In genomic region chr1:235160965-235161684, GRCh38 we compare ENCODE assay signal across 1 cellular context.
TF ChIP-seq lines count a peak whose summit lies in the region.

Gene RBM34 (minus strand): TSS chr1:235161250. CDS start chr1:235161226, 24 bp downstream.

TF ChIP-seq in HepG2, 621 proteins besides CTCF, POLR2A, EP300 and RAD21 (continued from another document and continues in another):
- no peak for TF ChIP-seq ATF6 (CRISPR knock-in tag; conservative IDR thresholded peaks at IDR 0.05)
- TF ChIP-seq ZNF44 (CRISPR knock-in tag; IDR thresholded peaks at IDR 0.05): peak; percentile 93; the same call in 1 of the 2 replicates
- TF ChIP-seq ZNF777 (CRISPR knock-in tag; IDR thresholded peaks at IDR 0.05): peak; percentile 77
- peak; percentile 91 for TF ChIP-seq ZBTB38 (CRISPR knock-in tag; IDR thresholded peaks at IDR 0.05)
- TF ChIP-seq ZNF264 (CRISPR knock-in tag; IDR thresholded peaks at IDR 0.05): peak; percentile 95
- no peak for TF ChIP-seq SMARCC2 (IDR thresholded peaks at IDR 0.05)
- peak; percentile 73; the same call in 1 of the 2 replicates for TF ChIP-seq AHR (CRISPR knock-in tag; IDR thresholded peaks at IDR 0.05)
- TF ChIP-seq TEAD3 (CRISPR knock-in tag; optimal IDR thresholded peaks at IDR 0.05; ENCODE audit: borderline replicate concordance): peak; percentile 74
- TF ChIP-seq GABPB1 (CRISPR knock-in tag; IDR thresholded peaks at IDR 0.05): peak; percentile 98
- TF ChIP-seq ZNF484 (CRISPR knock-in tag; IDR thresholded peaks at IDR 0.05; ENCODE audit: borderline replicate concordance, low read depth): no peak
- TF ChIP-seq ZNF609 (CRISPR knock-in tag; IDR thresholded peaks at IDR 0.05; ENCODE audit: borderline replicate concordance): peak; percentile 63
- peak; percentile 40 for TF ChIP-seq SKI (IDR thresholded peaks at IDR 0.05; ENCODE audit: partially characterized antibody)
- TF ChIP-seq, protein P1, sequence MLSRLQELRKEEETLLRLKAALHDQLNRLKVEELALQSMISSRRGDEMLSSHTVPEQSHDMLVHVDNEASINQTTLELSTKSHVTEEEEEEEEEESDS (CRISPR knock-in tag; IDR thresholded peaks at IDR 0.05; ENCODE audit: borderline replicate concordance): no peak; the same call in 1 of the 2 replicates
- TF ChIP-seq, protein P2, sequence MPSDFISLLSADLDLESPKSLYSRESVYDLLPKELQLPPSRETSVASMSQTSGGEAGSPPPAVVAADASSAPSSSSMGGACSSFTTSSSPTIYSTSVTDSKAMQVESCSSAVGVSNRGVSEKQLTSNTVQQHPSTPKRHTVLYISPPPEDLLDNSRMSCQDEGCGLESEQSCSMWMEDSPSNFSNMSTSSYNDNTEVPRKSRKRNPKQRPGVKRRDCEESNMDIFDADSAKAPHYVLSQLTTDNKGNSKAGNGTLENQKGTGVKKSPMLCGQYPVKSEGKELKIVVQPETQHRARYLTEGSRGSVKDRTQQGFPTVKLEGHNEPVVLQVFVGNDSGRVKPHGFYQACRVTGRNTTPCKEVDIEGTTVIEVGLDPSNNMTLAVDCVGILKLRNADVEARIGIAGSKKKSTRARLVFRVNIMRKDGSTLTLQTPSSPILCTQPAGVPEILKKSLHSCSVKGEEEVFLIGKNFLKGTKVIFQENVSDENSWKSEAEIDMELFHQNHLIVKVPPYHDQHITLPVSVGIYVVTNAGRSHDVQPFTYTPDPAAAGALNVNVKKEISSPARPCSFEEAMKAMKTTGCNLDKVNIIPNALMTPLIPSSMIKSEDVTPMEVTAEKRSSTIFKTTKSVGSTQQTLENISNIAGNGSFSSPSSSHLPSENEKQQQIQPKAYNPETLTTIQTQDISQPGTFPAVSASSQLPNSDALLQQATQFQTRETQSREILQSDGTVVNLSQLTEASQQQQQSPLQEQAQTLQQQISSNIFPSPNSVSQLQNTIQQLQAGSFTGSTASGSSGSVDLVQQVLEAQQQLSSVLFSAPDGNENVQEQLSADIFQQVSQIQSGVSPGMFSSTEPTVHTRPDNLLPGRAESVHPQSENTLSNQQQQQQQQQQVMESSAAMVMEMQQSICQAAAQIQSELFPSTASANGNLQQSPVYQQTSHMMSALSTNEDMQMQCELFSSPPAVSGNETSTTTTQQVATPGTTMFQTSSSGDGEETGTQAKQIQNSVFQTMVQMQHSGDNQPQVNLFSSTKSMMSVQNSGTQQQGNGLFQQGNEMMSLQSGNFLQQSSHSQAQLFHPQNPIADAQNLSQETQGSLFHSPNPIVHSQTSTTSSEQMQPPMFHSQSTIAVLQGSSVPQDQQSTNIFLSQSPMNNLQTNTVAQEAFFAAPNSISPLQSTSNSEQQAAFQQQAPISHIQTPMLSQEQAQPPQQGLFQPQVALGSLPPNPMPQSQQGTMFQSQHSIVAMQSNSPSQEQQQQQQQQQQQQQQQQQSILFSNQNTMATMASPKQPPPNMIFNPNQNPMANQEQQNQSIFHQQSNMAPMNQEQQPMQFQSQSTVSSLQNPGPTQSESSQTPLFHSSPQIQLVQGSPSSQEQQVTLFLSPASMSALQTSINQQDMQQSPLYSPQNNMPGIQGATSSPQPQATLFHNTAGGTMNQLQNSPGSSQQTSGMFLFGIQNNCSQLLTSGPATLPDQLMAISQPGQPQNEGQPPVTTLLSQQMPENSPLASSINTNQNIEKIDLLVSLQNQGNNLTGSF (CRISPR knock-in tag; IDR thresholded peaks at IDR 0.05): peak; percentile 96
- peak; percentile 94 for TF ChIP-seq ZNF547 (CRISPR knock-in tag; IDR thresholded peaks at IDR 0.05)
- TF ChIP-seq MLX (CRISPR knock-in tag; IDR thresholded peaks at IDR 0.05): peak; percentile 62; the same call in 1 of the 2 replicates
- TF ChIP-seq ZNF605 (CRISPR knock-in tag; IDR thresholded peaks at IDR 0.05): peak; percentile 99
- TF ChIP-seq ZNF367 (CRISPR knock-in tag; IDR thresholded peaks at IDR 0.05; ENCODE audit: borderline replicate concordance): peak; percentile 90; the same call in 1 of the 2 replicates
- TF ChIP-seq ZSCAN22 (CRISPR knock-in tag; IDR thresholded peaks at IDR 0.05): peak; percentile 60
- TF ChIP-seq HMG20A (CRISPR knock-in tag; IDR thresholded peaks at IDR 0.05; ENCODE audit: borderline replicate concordance): peak; percentile 8; the same call in 1 of the 2 replicates
- TF ChIP-seq ZSCAN25 (CRISPR knock-in tag; IDR thresholded peaks at IDR 0.05): peak; percentile 89
- peak; percentile 99 for TF ChIP-seq POLR2G (IDR thresholded peaks at IDR 0.05; ENCODE audit: low read depth, low read length)
- TF ChIP-seq ZNF543 (CRISPR knock-in tag; IDR thresholded peaks at IDR 0.05): 0 out of 2 replicates have a peak, but pooled peaks have one; percentile 68
- TF ChIP-seq ZNF30 (CRISPR knock-in tag; IDR thresholded peaks at IDR 0.05): peak; percentile 95
- TF ChIP-seq ZNF12 (CRISPR knock-in tag; IDR thresholded peaks at IDR 0.05): 0 out of 2 replicates have a peak, but pooled peaks have one; percentile 41
- no peak; the same call in 1 of the 2 replicates for TF ChIP-seq ZSCAN30 (CRISPR knock-in tag; IDR thresholded peaks at IDR 0.05)
- peak; percentile 60; the same call in 1 of the 2 replicates for TF ChIP-seq ZNF343 (CRISPR knock-in tag; IDR thresholded peaks at IDR 0.05)
- no peak; the same call in 1 of the 2 replicates for TF ChIP-seq ZNF569 (CRISPR knock-in tag; IDR thresholded peaks at IDR 0.05; ENCODE audit: borderline replicate concordance)
- TF ChIP-seq ZNF232 (CRISPR knock-in tag; IDR thresholded peaks at IDR 0.05; ENCODE audit: borderline replicate concordance): peak; percentile 89; the same call in 1 of the 2 replicates
- TF ChIP-seq NCOR1 (IDR thresholded peaks at IDR 0.05; ENCODE audit: borderline replicate concordance, low read length): no peak; the same call in 1 of the 2 replicates
- TF ChIP-seq ZNF724P (CRISPR knock-in tag; IDR thresholded peaks at IDR 0.05; ENCODE audit: borderline replicate concordance): peak; percentile 68
- peak; percentile 77 for TF ChIP-seq SRSF1 (optimal IDR thresholded peaks at IDR 0.05; ENCODE audit: low read depth, low read length)
- peak; percentile 71; the same call in 1 of the 2 replicates for TF ChIP-seq HOXD1 (CRISPR knock-in tag; IDR thresholded peaks at IDR 0.05)
- TF ChIP-seq STAT5B (CRISPR knock-in tag; IDR thresholded peaks at IDR 0.05): peak; percentile 74
- TF ChIP-seq MBD4 (IDR thresholded peaks at IDR 0.05; ENCODE audit: borderline replicate concordance, low read length): no peak
- peak; percentile 92 for TF ChIP-seq ZNF441 (CRISPR knock-in tag; IDR thresholded peaks at IDR 0.05; ENCODE audit: borderline replicate concordance)
- TF ChIP-seq THAP7 (CRISPR knock-in tag; IDR thresholded peaks at IDR 0.05): no peak; the same call in 1 of the 2 replicates
- TF ChIP-seq ZNF251 (CRISPR knock-in tag; IDR thresholded peaks at IDR 0.05): no peak
- TF ChIP-seq, protein P3, sequence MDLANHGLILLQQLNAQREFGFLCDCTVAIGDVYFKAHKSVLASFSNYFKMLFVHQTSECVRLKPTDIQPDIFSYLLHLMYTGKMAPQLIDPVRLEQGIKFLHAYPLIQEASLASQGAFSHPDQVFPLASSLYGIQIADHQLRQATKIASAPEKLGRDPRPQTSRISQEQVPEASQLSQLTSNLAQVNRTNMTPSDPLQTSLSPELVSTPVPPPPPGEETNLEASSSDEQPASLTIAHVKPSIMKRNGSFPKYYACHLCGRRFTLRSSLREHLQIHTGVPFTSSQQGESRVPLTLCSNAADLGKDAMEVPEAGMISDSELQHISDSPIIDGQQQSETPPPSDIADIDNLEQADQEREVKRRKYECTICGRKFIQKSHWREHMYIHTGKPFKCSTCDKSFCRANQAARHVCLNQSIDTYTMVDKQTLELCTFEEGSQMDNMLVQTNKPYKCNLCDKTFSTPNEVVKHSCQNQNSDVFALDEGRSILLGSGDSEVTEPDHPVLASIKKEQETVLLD (CRISPR knock-in tag; IDR thresholded peaks at IDR 0.05; ENCODE audit: low read depth): no peak
- TF ChIP-seq DDIT3 (CRISPR knock-in tag; IDR thresholded peaks at IDR 0.05): no peak
- no peak for TF ChIP-seq NONO (IDR thresholded peaks at IDR 0.05)
- TF ChIP-seq NONO (CRISPR knock-in tag; conservative IDR thresholded peaks at IDR 0.05): no peak
- TF ChIP-seq, protein P4, sequence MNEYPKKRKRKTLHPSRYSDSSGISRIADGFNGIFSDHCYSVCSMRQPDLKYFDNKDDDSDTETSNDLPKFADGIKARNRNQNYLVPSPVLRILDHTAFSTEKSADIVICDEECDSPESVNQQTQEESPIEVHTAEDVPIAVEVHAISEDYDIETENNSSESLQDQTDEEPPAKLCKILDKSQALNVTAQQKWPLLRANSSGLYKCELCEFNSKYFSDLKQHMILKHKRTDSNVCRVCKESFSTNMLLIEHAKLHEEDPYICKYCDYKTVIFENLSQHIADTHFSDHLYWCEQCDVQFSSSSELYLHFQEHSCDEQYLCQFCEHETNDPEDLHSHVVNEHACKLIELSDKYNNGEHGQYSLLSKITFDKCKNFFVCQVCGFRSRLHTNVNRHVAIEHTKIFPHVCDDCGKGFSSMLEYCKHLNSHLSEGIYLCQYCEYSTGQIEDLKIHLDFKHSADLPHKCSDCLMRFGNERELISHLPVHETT (CRISPR knock-in tag; conservative IDR thresholded peaks at IDR 0.05): peak; percentile 36; the same call in 1 of the 2 replicates
- TF ChIP-seq ZNF460 (CRISPR knock-in tag; IDR thresholded peaks at IDR 0.05; ENCODE audit: borderline replicate concordance): no peak
- TF ChIP-seq SRSF4 (IDR thresholded peaks at IDR 0.05; ENCODE audit: low read depth, low read length, poor library complexity, severe bottlenecking): no peak
- 0 out of 2 replicates have a peak, but pooled peaks have one; percentile 44 for TF ChIP-seq IRX3 (CRISPR knock-in tag; IDR thresholded peaks at IDR 0.05; ENCODE audit: borderline replicate concordance, low read depth)
- no peak for TF ChIP-seq RORA (CRISPR knock-in tag; IDR thresholded peaks at IDR 0.05)
- peak; percentile 95 for TF ChIP-seq ZNF709 (CRISPR knock-in tag; IDR thresholded peaks at IDR 0.05)
- 0 out of 2 replicates have a peak, but pooled peaks have one; percentile 31 for TF ChIP-seq RFXANK (CRISPR knock-in tag; IDR thresholded peaks at IDR 0.05)
- TF ChIP-seq, protein P5, sequence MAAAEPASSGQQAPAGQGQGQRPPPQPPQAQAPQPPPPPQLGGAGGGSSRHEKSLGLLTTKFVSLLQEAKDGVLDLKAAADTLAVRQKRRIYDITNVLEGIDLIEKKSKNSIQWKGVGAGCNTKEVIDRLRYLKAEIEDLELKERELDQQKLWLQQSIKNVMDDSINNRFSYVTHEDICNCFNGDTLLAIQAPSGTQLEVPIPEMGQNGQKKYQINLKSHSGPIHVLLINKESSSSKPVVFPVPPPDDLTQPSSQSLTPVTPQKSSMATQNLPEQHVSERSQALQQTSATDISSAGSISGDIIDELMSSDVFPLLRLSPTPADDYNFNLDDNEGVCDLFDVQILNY (CRISPR knock-in tag; conservative IDR thresholded peaks at IDR 0.05): no peak
